In the genomic region with DNA sequence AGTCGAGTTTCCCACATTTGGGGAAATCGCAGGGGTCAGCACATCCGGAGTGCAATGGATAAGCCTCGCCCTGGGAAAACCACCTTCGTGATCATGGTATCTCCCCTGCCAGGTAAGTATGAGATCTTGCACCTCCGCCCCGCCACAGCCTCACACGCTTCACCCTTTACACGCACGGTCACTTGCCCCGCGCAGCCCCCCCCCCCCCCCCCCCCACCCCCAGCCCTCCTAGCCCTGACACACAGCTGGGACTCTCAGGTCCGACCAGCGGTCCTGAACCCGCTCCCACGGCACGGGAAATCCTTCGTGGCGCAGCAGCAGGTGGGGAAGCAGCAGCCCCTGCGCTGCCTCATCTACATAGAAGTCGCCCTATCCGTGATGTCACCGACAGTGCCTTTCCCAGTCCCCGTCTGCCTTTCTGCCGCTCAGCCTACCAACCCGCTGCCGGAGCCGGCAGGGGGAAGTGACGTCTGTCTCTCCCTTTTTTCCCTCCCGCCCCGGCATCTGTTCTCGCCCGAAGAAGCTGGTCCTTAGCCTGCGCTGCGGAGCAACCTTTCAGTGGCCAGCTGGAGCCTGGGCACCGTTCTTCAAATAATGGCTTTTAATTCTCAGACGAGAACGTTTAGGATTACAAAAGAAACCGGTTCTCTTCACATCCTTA, we compare ENCODE assay signal across 1 cellular context.
TF ChIP-seq lines count a peak whose summit lies in the region.

No MANE protein-coding gene starts in this region.

TF ChIP-seq in K562, 482 proteins besides CTCF, POLR2A, EP300 and RAD21 (continued from another document):
- TF ChIP-seq, protein P1, sequence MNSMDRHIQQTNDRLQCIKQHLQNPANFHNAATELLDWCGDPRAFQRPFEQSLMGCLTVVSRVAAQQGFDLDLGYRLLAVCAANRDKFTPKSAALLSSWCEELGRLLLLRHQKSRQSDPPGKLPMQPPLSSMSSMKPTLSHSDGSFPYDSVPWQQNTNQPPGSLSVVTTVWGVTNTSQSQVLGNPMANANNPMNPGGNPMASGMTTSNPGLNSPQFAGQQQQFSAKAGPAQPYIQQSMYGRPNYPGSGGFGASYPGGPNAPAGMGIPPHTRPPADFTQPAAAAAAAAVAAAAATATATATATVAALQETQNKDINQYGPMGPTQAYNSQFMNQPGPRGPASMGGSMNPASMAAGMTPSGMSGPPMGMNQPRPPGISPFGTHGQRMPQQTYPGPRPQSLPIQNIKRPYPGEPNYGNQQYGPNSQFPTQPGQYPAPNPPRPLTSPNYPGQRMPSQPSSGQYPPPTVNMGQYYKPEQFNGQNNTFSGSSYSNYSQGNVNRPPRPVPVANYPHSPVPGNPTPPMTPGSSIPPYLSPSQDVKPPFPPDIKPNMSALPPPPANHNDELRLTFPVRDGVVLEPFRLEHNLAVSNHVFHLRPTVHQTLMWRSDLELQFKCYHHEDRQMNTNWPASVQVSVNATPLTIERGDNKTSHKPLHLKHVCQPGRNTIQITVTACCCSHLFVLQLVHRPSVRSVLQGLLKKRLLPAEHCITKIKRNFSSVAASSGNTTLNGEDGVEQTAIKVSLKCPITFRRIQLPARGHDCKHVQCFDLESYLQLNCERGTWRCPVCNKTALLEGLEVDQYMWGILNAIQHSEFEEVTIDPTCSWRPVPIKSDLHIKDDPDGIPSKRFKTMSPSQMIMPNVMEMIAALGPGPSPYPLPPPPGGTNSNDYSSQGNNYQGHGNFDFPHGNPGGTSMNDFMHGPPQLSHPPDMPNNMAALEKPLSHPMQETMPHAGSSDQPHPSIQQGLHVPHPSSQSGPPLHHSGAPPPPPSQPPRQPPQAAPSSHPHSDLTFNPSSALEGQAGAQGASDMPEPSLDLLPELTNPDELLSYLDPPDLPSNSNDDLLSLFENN (IDR thresholded peaks at IDR 0.05; ENCODE audit: low read depth in 2 of 2, low read length in 2 of 2) = peak in 1 of 2 experiments; percentile 51; a peak in 1 of 4 replicates
- TF ChIP-seq PML (IDR thresholded peaks at IDR 0.05; ENCODE audit: low read length) (0 out of 2 replicates have a peak, but pooled peaks have one; percentile 30), VEZF1 (CRISPR knock-in tag; IDR thresholded peaks at IDR 0.05) (peak; percentile 21; the same call in 1 of the 2 replicates), GTF2E2 (tag; IDR thresholded peaks at IDR 0.05) (peak; percentile 86), ZNF316 (IDR thresholded peaks at IDR 0.05) (peak; percentile 46; the same call in 1 of the 2 replicates), ZC3H8 (IDR thresholded peaks at IDR 0.05) (peak; percentile 81; the same call in 1 of the 2 replicates), ZNF143 (CRISPR knock-in tag; IDR thresholded peaks at IDR 0.05) (peak; percentile 65), RUNX1 (IDR thresholded peaks at IDR 0.05; ENCODE audit: low read depth) (peak; percentile 76; the same call in 1 of the 2 replicates), POLR2G (IDR thresholded peaks at IDR 0.05; ENCODE audit: low read depth, low read length) (peak; percentile 23; the same call in 1 of the 2 replicates), POLR2AphosphoS5 (IDR thresholded peaks at IDR 0.05; ENCODE audit: control insufficient read depth, insufficient read depth, low read depth, low read length) (peak; percentile 41; the same call in 1 of the 2 replicates), POLR2B (IDR thresholded peaks at IDR 0.05; ENCODE audit: low read depth, partially characterized antibody) (peak; percentile 51), POLR2H (tag; IDR thresholded peaks at IDR 0.05; ENCODE audit: low read depth) (peak; percentile 57; the same call in 1 of the 2 replicates)
- TF ChIP-seq, protein P2, sequence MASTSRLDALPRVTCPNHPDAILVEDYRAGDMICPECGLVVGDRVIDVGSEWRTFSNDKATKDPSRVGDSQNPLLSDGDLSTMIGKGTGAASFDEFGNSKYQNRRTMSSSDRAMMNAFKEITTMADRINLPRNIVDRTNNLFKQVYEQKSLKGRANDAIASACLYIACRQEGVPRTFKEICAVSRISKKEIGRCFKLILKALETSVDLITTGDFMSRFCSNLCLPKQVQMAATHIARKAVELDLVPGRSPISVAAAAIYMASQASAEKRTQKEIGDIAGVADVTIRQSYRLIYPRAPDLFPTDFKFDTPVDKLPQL (IDR thresholded peaks at IDR 0.05; ENCODE audit: extremely low read depth, insufficient read length) = peak; percentile 16
